Comparison of ENCODE assay signal across 16 cellular contexts in the genomic region with DNA sequence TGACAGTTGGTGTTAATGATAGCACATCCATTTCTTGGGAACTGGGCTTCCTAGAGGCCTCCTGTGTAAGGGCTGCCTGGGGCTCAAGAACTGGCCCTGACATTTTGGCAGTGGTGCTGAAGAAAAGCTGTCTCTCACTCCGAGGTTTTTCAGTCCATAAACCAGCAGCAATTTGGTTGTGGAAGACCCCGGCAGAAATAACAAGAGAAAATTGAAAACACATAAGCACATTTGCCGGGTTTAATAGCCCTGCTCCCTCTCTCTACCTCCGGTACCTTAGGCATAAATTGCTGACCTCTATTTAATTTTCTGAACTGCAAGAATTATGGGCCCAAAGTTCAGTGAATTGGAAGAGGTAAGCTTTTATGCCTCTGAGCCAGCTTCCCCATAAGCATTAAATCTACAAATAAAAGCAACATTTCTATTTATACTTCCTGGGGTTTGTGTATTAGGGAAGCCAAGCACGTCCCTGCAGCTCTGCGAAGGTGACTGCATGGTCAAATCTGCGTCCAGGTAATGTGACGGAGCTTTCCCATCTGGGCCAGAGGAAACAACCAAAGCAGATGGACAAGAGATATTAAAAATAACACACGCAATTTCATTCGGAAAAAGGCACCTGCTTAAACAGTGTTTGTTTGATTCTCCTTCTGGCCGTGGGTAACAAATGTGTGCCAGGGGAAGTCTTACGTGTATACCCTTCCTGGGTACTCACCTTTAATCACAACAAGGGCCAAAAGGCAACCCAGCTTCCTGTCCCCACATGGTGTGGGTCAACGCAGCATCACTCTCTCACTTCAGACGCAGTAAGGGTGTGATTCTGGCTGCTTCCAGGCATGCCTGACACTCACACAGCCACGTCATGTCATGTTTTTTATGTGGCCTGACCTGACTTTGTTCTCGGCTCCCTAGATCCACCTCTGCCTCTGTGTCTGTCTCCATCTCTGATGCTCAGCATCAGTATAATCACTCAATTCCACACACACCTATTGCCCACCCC.
"Had no signal": no experiment of that assay in that cellular context is flagged by ENCODE, and none has a peak within 500 bp of the region (broad histone marks: within the 10 kb centered on the region; RNA-seq: fewer than 3 reads in every experiment).

No MANE protein-coding gene starts in this region.

- DNase-seq: activated CD4-positive, alpha-beta memory T cell treated with anti-CD3 and anti-CD28 coated beads for 36 hours; activated CD4-positive, alpha-beta T cell treated with anti-CD3 and anti-CD28 coated beads for 4 hours; activated naive CD4-positive, alpha-beta T cell; activated naive CD8-positive, alpha-beta T cell treated with anti-CD3 and anti-CD28 coated beads, Interleukin-2, amount 10 ng/mL, durations not matched to agents 7 days and 5 days; effector CD4-positive, alpha-beta T cell; heart right ventricle; immature natural killer cell; left lung; mammary epithelial cell; midbrain; occipital lobe; stimulated activated CD4-positive, alpha-beta T cell treated with anti-CD3 and anti-CD28 coated beads, Interleukin-2, amount 100 ng/mL, for 24 hours; stimulated activated naive CD4-positive, alpha-beta T cell treated with Interleukin-2 at 50 U/mL for 16 hours; thyroid gland had no signal

- H3K4me1 ChIP-seq: heart right ventricle, left lung, thyroid gland had no signal

- H3K27me3 ChIP-seq: heart right ventricle, left lung, thyroid gland had no signal

- H3K36me3 ChIP-seq: heart right ventricle, left lung, thyroid gland had no signal

- H3K4me3 ChIP-seq: coronary artery, heart right ventricle, left lung, thyroid gland had no signal

- H3K9me3 ChIP-seq: left lung, thyroid gland had no signal

- H3K27ac ChIP-seq: coronary artery, heart right ventricle, left lung, thyroid gland had no signal

- ATAC-seq: esophagus mucosa, heart right ventricle, left lung had no signal
